In the genomic region with DNA sequence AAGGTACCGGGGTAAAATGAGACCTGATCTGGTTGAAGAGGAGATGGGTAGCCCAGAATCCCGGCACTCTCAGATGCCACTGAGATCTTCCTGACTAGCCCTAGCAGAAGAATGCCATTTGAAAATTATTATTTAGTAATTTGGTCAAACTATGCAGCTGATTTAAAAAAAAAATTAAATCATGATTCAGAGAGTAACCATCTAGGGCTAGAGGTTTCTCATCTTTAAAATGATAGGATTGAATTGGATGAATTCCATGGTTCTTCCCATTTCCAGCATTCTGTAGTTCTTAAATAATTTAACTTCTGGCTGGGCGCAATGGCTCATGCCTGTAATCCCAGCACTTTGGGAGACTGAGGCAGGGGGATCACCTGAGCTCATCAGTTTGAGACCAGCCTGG, we compare ENCODE assay signal across 1 cellular context.
TF ChIP-seq lines count a peak whose summit lies in the region.

No MANE protein-coding gene starts in this region.

TF ChIP-seq in IMR-90, 13 proteins besides CTCF, POLR2A, EP300 and RAD21:
- TF ChIP-seq RFX5 (IDR thresholded peaks at IDR 0.05; ENCODE audit: low read depth, low read length) (no peak), FOS (IDR thresholded peaks at IDR 0.05; ENCODE audit: low read depth, low read length) (no peak)
